ENCODE assay signal across 8 cellular contexts in genomic region chr20:51022803-51023616, GRCh38. TPM values are rescaled to one million over a fixed set of nuclear protein-coding genes. Genes with fewer than 3 reads are reported as not detected.
DNase-seq lines count a peak whose midpoint lies in the region; ATAC-seq and TF ChIP-seq lines count a peak whose summit lies in the region.

TSS of gene KCNG1 (minus strand) at chr20:51023107. CDS start at chr20:51010338, 12,769 bp downstream.

- H3K27me3 ChIP-seq in WERI-Rb-1 (ENCODE audit: insufficient read depth, low read depth, severe bottlenecking): peaks cover 97% of the 10 kb centered on the region
- H3K27me3 ChIP-seq in colonic mucosa: peaks cover 29% of the 10 kb centered on the region

- H3K36me3 ChIP-seq in ES-I3 (ENCODE audit: insufficient read depth, low read length) (no peaks in the 10 kb centered on the region), WERI-Rb-1 (no peaks in the 10 kb centered on the region), colonic mucosa (no peaks in the 10 kb centered on the region)

- H3K27ac ChIP-seq in WERI-Rb-1 (no peak within 1 kb of the TSS), colonic mucosa (no peak within 1 kb of the TSS)

- DNase-seq in HuH-7.5 (ENCODE audit: low spot score) (peak; percentile 64), WERI-Rb-1 (peak; percentile 17), colonic mucosa (peak; percentile 78), left kidney (ENCODE audit: low read depth, low spot score) (peak; percentile 95)
- DNase-seq in stimulated activated CD4-positive, alpha-beta T cell treated with anti-CD3 and anti-CD28 coated beads, Interleukin-2, amount 100 ng/mL, for 24 hours: peak; percentile 59 to 81

- TF ChIP-seq CTCF in WERI-Rb-1 (IDR thresholded peaks at IDR 0.05; ENCODE audit: low read depth, low read length) (no peak), colonic mucosa (IDR thresholded peaks at IDR 0.05) (no peak)

- peak within 1 kb of the TSS; percentile 81 for H3K9ac ChIP-seq in ES-I3 (ENCODE audit: low read depth, low read length)
- H3K9ac ChIP-seq in colonic mucosa (ENCODE audit: low read depth in 2 of 2, low read length in 2 of 2): peak within 1 kb of the TSS; percentile 34 to 72

- H3K4me1 ChIP-seq in ES-I3 (ENCODE audit: insufficient read depth, low read length) (peaks cover 20% of the 10 kb centered on the region), colonic mucosa (no peaks in the 10 kb centered on the region)

- intact Hi-C loops in colonic mucosa (cut with DNase I): no loop called here

- no peaks in the 10 kb centered on the region for H3K9me3 ChIP-seq in ES-I3 (ENCODE audit: control insufficient read depth, insufficient read depth, low read length)
- no peaks in the 10 kb centered on the region for H3K9me3 ChIP-seq in WERI-Rb-1 (ENCODE audit: severe bottlenecking)
- H3K9me3 ChIP-seq in colonic mucosa: no peaks in the 10 kb centered on the region

- no peak within 1 kb of the TSS for H3K4me3 ChIP-seq in WERI-Rb-1 (ENCODE audit: low read depth, low read length)
- H3K4me3 ChIP-seq in colonic mucosa: peak within 1 kb of the TSS; percentile 67

- no peak for ATAC-seq in HG03159 (IDR thresholded peaks at IDR 0.05; ENCODE audit: unreplicated experiment)
- ATAC-seq in GM18520 (IDR thresholded peaks at IDR 0.05; ENCODE audit: unreplicated experiment): no peak

RNA-seq across cellular contexts. Expression of gene KCNG1, which starts in this region (rescaled TPM):
- 10 to 100 TPM in 1 of 2 donors, 1 to 10 TPM in 1; 5.8 to 10.3 TPM for total RNA-seq in colonic mucosa

Comparison
In these comparisons a context has a peak if more than half of its experiments do, and no peak if none do; other contexts are left out.
1. DNase-seq: peak in every context shown above with its lines; median percentile 95 in left kidney; 78 in colonic mucosa; 70 in stimulated activated CD4-positive, alpha-beta T cell treated with anti-CD3 and anti-CD28 coated beads, Interleukin-2, amount 100 ng/mL, for 24 hours; 64 in HuH-7.5; 17 in WERI-Rb-1.